In genomic region chr2:128375454-128375853, GRCh38 we compare ENCODE assay signal across 19 cellular contexts. TPM values are rescaled to one million over a fixed set of nuclear protein-coding genes. Genes with fewer than 3 reads are reported as not detected.
DNase-seq lines count a peak whose midpoint lies in the region; ATAC-seq, FAIRE-seq and TF ChIP-seq lines count a peak whose summit lies in the region.
"Had no signal": no experiment of that assay in that cellular context is flagged by ENCODE, and none has a peak within 500 bp of the region (broad histone marks: within the 10 kb centered on the region; RNA-seq: fewer than 3 reads in every experiment).

No MANE protein-coding gene starts in this region.

- H3K4me1 Mint-ChIP-seq in mesothelial cell of epicardium = peaks cover 62% of the 10 kb centered on the region

- peak; percentile 12 for DNase-seq in DMS79 treated with DMSO at 0.1 percent for 48 hours (lab: John Stamatoyannopoulos, UW)
- DNase-seq in DMS79 (lab: John Stamatoyannopoulos, UW) = no peak
- no peak for DNase-seq in mesothelial cell of epicardium (ENCODE audit: low spot score in 2 of 2, unreplicated experiment in 2 of 2)
- DNase-seq in transverse colon = no peak
- no peak for DNase-seq in RCC 7860 (ENCODE audit: low spot score)
- DNase-seq: 8988T; activated CD4-positive, alpha-beta T cell treated with anti-CD3 and anti-CD28 coated beads for 48 hours; activated T-cell treated with anti-CD3 and anti-CD28 coated beads, Interleukin-2, amount 50 U/mL, for 4 hours; immature natural killer cell; Kasumi-1; NCI-H1436 treated with DMSO at 0.1 percent for 48 hours; stimulated activated naive B cell treated with anti-CD40 and anti-IgM and Interleukin-4, amounts not matched to agents 10 μg/mL and 1 μg/mL and 100 μg/mL, for 72 hours had no signal

- peak overlapping the region; percentile 26 for H3K27ac ChIP-seq in duodenal mucosa (ENCODE audit: low read depth, low read length)
- peak overlapping the region; percentile 48 to 83 (median 65) for H3K27ac ChIP-seq in transverse colon

- no peak overlapping the region for H3K9ac ChIP-seq in duodenal mucosa (ENCODE audit: low read depth in 1 of 2, low read length in 2 of 2)

- H3K27me3 Mint-ChIP-seq in mesothelial cell of epicardium (ENCODE audit: low read depth) = no peaks in the 10 kb centered on the region
- H3K27me3 Mint-ChIP-seq: stimulated activated naive B cell treated with anti-CD40 and anti-IgM and Interleukin-4, amounts not matched to agents 10 μg/mL and 1 μg/mL and 100 μg/mL, for 72 hours had no signal

- WGBS in transverse colon (ENCODE audit: low coverage in 1 of 2), 2 donors = 48 to 74% methylated on average over 2 to 7 of the region's 7 CpGs

- H3K9me3 Mint-ChIP-seq in mesothelial cell of epicardium = no peaks in the 10 kb centered on the region
- H3K9me3 Mint-ChIP-seq: activated T-cell treated with anti-CD3 and anti-CD28 coated beads, Interleukin-2, amount 50 U/mL, for 4 hours; dendritic cell treated with granulocyte-macrophage colony-stimulating factor and Interleukin-4, amounts not matched to agents 40 ng/mL and 50 ng/mL, for 4 days; GM23338; immature natural killer cell; stimulated activated naive B cell treated with anti-CD40 and anti-IgM and Interleukin-4, amounts not matched to agents 10 μg/mL and 1 μg/mL and 100 μg/mL, for 72 hours had no signal

- no peak for FAIRE-seq in RCC 7860 (lab: Jason Lieb, UNC)

- no peaks in the 10 kb centered on the region for H3K36me3 Mint-ChIP-seq in mesothelial cell of epicardium
- H3K36me3 Mint-ChIP-seq: CD8-positive, alpha-beta memory T cell; immature natural killer cell; stimulated activated naive B cell treated with anti-CD40 and anti-IgM and Interleukin-4, amounts not matched to agents 10 μg/mL and 1 μg/mL and 100 μg/mL, for 72 hours had no signal

- no peak for TF ChIP-seq EP300 in transverse colon (IDR thresholded peaks at IDR 0.05; ENCODE audit: low read depth)

- no peak for TF ChIP-seq CTCF in mesothelial cell of epicardium (IDR thresholded peaks at IDR 0.05; ENCODE audit: unreplicated experiment)
- TF ChIP-seq CTCF in transverse colon (IDR thresholded peaks at IDR 0.05) = no peak

- ATAC-seq in HG02798 (IDR thresholded peaks at IDR 0.05; ENCODE audit: poor library complexity, unreplicated experiment) = no peak
- no peak for ATAC-seq in GM19328 (IDR thresholded peaks at IDR 0.05; ENCODE audit: unreplicated experiment)
- ATAC-seq: activated T-cell treated with anti-CD3 and anti-CD28 coated beads, Interleukin-2, amount 50 U/mL, for 4 hours; GM23338; Panc1; stimulated activated naive B cell treated with anti-CD40 and anti-IgM and Interleukin-4, amounts not matched to agents 10 μg/mL and 1 μg/mL and 100 μg/mL, for 72 hours had no signal

- H3K4me3 ChIP-seq in duodenal mucosa (ENCODE audit: low read depth in 1 of 2, low read length in 2 of 2) = no peak overlapping the region
- H3K4me3 ChIP-seq in transverse colon = no peak overlapping the region
- H3K4me3 ChIP-seq: GM23338 had no signal

- H3K36me3 ChIP-seq in duodenal mucosa (ENCODE audit: control insufficient read depth in 1 of 2, insufficient read depth in 2 of 2, low read length in 2 of 2) (no peaks in the 10 kb centered on the region), transverse colon (no peaks in the 10 kb centered on the region)

- H3K4me3 Mint-ChIP-seq in mesothelial cell of epicardium = no peak overlapping the region
- H3K4me3 Mint-ChIP-seq: activated T-cell treated with anti-CD3 and anti-CD28 coated beads, Interleukin-2, amount 50 U/mL, for 4 hours; dendritic cell treated with granulocyte-macrophage colony-stimulating factor and Interleukin-4, amounts not matched to agents 40 ng/mL and 50 ng/mL, for 4 days; GM23338; immature natural killer cell; stimulated activated naive B cell treated with anti-CD40 and anti-IgM and Interleukin-4, amounts not matched to agents 10 μg/mL and 1 μg/mL and 100 μg/mL, for 72 hours had no signal

- no peaks in the 10 kb centered on the region for H3K9me3 ChIP-seq in duodenal mucosa (ENCODE audit: control insufficient read depth in 1 of 2, low read length in 2 of 2)
- no peaks in the 10 kb centered on the region for H3K9me3 ChIP-seq in transverse colon

- H3K4me1 ChIP-seq in duodenal mucosa (ENCODE audit: control insufficient read depth in 1 of 2, insufficient read depth in 2 of 2, low read length in 2 of 2) = peaks cover 4 to 28% of the 10 kb centered on the region in 2 donors
- H3K4me1 ChIP-seq in transverse colon = peaks cover 19 to 42% (median 24%) of the 10 kb centered on the region in 4 donors

- H3K27ac Mint-ChIP-seq in mesothelial cell of epicardium = peak overlapping the region; percentile 50
- H3K27ac Mint-ChIP-seq: dendritic cell treated with granulocyte-macrophage colony-stimulating factor and Interleukin-4, amounts not matched to agents 40 ng/mL and 50 ng/mL, for 4 days; GM23338; immature natural killer cell; stimulated activated naive B cell treated with anti-CD40 and anti-IgM and Interleukin-4, amounts not matched to agents 10 μg/mL and 1 μg/mL and 100 μg/mL, for 72 hours had no signal

- TF ChIP-seq POLR2A in transverse colon (IDR thresholded peaks at IDR 0.05) = no peak

- intact Hi-C loops in transverse colon (cut with DNase I; ENCODE audit: low total_unique reads) = no loop called here

- H3K27me3 ChIP-seq in duodenal mucosa (ENCODE audit: control insufficient read depth in 1 of 2, insufficient read depth in 2 of 2, low read length in 2 of 2) (peaks cover 0 to 3% of the 10 kb centered on the region in 2 donors), transverse colon (no peaks in the 10 kb centered on the region)

- in situ Hi-C loops in transverse colon (cut with MboI; ENCODE audit: low pct_ligation_motif_present in 1 of 4, low pct_unique_long_range_greater_than_20kb in 1 of 4, low sequenced_read_pairs in 3 of 4) = no loop called here

RNA-seq across cellular contexts. Expression of gene HS6ST1, which starts 56.8 kb away (rescaled TPM):
- total RNA-seq in mesothelial cell of epicardium = 139 to 141 TPM (median 141 TPM) in 3 replicates
- total RNA-seq in transverse colon = 10 to 100 TPM; 16.1 to 38.6 (median 26.5) TPM
